1 cellular context compared by ENCODE assay signal in the genomic region with DNA sequence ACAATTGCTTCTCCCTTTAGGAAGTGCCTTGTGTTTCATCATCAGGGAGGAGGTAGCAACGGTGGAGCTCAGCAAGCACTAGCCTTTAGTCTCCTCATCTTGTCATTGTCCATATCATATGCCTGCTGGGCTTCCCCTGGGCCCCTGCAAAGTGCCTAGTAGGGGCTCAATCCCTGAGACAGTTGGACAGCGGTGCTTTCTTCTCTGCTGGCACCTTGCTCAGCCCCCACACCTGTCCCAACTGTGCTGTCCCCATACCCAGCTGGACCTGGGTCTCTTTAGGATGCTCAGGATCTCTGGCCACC.
TF ChIP-seq lines count a peak whose summit lies in the region.

No MANE protein-coding gene starts in this region.

TF ChIP-seq in IMR-90, 13 proteins besides CTCF, POLR2A, EP300 and RAD21 (continued from another document):
- TF ChIP-seq, protein P1, sequence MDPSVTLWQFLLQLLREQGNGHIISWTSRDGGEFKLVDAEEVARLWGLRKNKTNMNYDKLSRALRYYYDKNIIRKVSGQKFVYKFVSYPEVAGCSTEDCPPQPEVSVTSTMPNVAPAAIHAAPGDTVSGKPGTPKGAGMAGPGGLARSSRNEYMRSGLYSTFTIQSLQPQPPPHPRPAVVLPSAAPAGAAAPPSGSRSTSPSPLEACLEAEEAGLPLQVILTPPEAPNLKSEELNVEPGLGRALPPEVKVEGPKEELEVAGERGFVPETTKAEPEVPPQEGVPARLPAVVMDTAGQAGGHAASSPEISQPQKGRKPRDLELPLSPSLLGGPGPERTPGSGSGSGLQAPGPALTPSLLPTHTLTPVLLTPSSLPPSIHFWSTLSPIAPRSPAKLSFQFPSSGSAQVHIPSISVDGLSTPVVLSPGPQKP (IDR thresholded peaks at IDR 0.05; ENCODE audit: borderline replicate concordance, low read depth, low read length), result no peak
- TF ChIP-seq CHD1 (IDR thresholded peaks at IDR 0.05; ENCODE audit: low read depth, low read length), result no peak
- no peak for TF ChIP-seq FOS (IDR thresholded peaks at IDR 0.05; ENCODE audit: low read depth, low read length)
- TF ChIP-seq MAFK (IDR thresholded peaks at IDR 0.05; ENCODE audit: low read depth, low read length), result no peak
- no peak for TF ChIP-seq SMC3 (IDR thresholded peaks at IDR 0.05; ENCODE audit: low read depth, low read length)
- no peak for TF ChIP-seq BHLHE40 (IDR thresholded peaks at IDR 0.05; ENCODE audit: low read depth, low read length)
- TF ChIP-seq RFX5 (IDR thresholded peaks at IDR 0.05; ENCODE audit: low read depth, low read length), result no peak
- no peak for TF ChIP-seq CEBPB (IDR thresholded peaks at IDR 0.05; ENCODE audit: low read depth, low read length)
- TF ChIP-seq, protein P2, sequence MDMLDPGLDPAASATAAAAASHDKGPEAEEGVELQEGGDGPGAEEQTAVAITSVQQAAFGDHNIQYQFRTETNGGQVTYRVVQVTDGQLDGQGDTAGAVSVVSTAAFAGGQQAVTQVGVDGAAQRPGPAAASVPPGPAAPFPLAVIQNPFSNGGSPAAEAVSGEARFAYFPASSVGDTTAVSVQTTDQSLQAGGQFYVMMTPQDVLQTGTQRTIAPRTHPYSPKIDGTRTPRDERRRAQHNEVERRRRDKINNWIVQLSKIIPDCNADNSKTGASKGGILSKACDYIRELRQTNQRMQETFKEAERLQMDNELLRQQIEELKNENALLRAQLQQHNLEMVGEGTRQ (IDR thresholded peaks at IDR 0.05; ENCODE audit: low read depth, low read length), result no peak
- no peak for TF ChIP-seq MAZ (IDR thresholded peaks at IDR 0.05; ENCODE audit: borderline replicate concordance, low read depth, low read length)
